In the genomic region with DNA sequence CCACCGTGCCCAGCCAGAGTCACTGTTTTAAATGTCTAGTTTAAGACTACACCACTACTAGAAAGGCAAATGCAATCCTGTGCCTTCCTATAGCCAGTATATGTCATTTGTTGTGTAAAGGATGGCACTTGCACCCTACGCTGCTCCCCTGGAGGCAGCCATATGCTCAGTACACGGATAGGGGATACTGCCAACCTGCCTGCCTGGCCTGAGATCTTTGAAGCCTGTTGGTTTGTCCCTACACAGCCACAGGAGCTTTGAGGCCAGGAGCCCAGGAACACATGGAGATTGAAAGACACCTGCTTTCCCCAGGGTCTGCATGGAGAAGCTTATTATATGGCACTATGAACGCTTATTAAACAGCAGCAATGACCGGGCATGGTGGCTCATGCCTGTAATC, we compare ENCODE assay signal across 19 cellular contexts.
"Had no signal": no experiment of that assay in that cellular context is flagged by ENCODE, and none has a peak within 500 bp of the region (broad histone marks: within the 10 kb centered on the region; RNA-seq: fewer than 3 reads in every experiment).

No MANE protein-coding gene starts in this region.

- DNase-seq: IMR-90, Karpas-422, KG1, MG63, NCI-H1092, NCI-H1105 treated with DMSO at 0.1 percent for 48 hours, NCI-H1417 treated with DMSO at 0.1 percent for 48 hours, NCI-H146, NCI-H1694 treated with DMSO at 0.1 percent for 48 hours, NCI-H1930, NCI-H2081, NCI-H2107, NCI-H2227 treated with DMSO at 0.1 percent for 48 hours, NCI-H524, NCI-H526 treated with DMSO at 0.1 percent for 48 hours, NCI-H748 treated with DMSO at 0.1 percent for 48 hours, SHP77, SK-N-SH, SW 1271 had no signal

- H3K4me3 ChIP-seq: MG63 had no signal
